ENCODE assay signal across 1 cellular context in the genomic region with DNA sequence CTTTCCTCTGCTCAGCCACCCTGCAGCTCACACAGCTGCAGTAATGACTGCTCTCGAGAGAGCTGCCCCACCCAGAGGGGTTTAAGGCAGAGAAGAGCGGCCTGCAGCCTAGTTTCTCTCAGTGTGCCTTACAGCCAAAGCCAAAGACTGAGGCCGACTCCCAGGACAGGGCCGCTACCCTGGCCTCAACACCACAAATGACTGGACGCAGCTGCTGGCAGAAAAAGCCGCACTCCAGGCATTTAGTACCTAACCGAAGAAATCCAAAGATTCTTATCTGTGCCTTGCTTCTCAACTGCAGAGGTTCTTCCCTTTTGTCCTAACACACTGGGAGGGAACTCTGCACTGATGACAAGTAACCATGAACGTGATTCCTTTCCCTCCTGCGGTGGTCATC.
TF ChIP-seq lines count a peak whose summit lies in the region.

No MANE protein-coding gene starts in this region.

TF ChIP-seq in IMR-90, 13 proteins besides CTCF, POLR2A, EP300 and RAD21:
- TF ChIP-seq CEBPB (IDR thresholded peaks at IDR 0.05; ENCODE audit: low read depth, low read length) (no peak), RFX5 (IDR thresholded peaks at IDR 0.05; ENCODE audit: low read depth, low read length) (no peak), BHLHE40 (IDR thresholded peaks at IDR 0.05; ENCODE audit: low read depth, low read length) (no peak), CHD1 (IDR thresholded peaks at IDR 0.05; ENCODE audit: low read depth, low read length) (no peak), MAFK (IDR thresholded peaks at IDR 0.05; ENCODE audit: low read depth, low read length) (no peak), NFE2L2 (IDR thresholded peaks at IDR 0.05; ENCODE audit: low read depth, low read length) (no peak), SMC3 (IDR thresholded peaks at IDR 0.05; ENCODE audit: low read depth, low read length) (no peak), MAZ (IDR thresholded peaks at IDR 0.05; ENCODE audit: borderline replicate concordance, low read depth, low read length) (no peak), MXI1 (IDR thresholded peaks at IDR 0.05; ENCODE audit: borderline replicate concordance, low read depth, low read length) (no peak), RCOR1 (IDR thresholded peaks at IDR 0.05; ENCODE audit: insufficient replicate concordance, low read length) (no peak), FOS (IDR thresholded peaks at IDR 0.05; ENCODE audit: low read depth, low read length) (no peak)
- TF ChIP-seq, protein P1, sequence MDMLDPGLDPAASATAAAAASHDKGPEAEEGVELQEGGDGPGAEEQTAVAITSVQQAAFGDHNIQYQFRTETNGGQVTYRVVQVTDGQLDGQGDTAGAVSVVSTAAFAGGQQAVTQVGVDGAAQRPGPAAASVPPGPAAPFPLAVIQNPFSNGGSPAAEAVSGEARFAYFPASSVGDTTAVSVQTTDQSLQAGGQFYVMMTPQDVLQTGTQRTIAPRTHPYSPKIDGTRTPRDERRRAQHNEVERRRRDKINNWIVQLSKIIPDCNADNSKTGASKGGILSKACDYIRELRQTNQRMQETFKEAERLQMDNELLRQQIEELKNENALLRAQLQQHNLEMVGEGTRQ (IDR thresholded peaks at IDR 0.05; ENCODE audit: low read depth, low read length) = no peak
- TF ChIP-seq, protein P2, sequence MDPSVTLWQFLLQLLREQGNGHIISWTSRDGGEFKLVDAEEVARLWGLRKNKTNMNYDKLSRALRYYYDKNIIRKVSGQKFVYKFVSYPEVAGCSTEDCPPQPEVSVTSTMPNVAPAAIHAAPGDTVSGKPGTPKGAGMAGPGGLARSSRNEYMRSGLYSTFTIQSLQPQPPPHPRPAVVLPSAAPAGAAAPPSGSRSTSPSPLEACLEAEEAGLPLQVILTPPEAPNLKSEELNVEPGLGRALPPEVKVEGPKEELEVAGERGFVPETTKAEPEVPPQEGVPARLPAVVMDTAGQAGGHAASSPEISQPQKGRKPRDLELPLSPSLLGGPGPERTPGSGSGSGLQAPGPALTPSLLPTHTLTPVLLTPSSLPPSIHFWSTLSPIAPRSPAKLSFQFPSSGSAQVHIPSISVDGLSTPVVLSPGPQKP (IDR thresholded peaks at IDR 0.05; ENCODE audit: borderline replicate concordance, low read depth, low read length) = no peak
